ENCODE assay signal across 2 cellular contexts in the genomic region with DNA sequence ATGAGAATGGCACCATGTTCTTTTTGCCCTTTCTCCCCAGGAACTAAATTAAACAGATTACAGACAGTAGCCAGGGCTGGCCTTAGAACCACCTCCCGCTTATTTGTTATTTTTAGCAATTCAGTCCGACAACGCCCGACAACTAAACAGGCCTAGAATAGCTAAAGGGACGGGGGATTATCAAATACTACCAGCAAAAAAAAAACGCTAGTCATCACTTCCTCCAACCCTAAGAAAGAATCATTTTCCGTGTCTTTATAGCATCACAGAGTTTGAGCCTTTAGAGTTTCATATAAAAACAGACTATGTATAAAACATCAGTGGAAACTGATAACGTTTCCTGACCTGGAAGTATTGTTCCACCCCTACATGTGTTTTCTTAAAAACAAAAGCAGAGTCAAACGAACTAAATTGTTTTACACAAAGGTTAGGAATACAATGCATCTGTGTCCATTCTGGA.
TF ChIP-seq lines count a peak whose summit lies in the region.

No MANE protein-coding gene starts in this region.

TF ChIP-seq in HepG2, 621 proteins besides CTCF, POLR2A, EP300 and RAD21:
- TF ChIP-seq FOXP1 (IDR thresholded peaks at IDR 0.05) (no peak), FOXP1 (CRISPR knock-in tag; IDR thresholded peaks at IDR 0.05) (no peak), TSC22D2 (CRISPR knock-in tag; IDR thresholded peaks at IDR 0.05; ENCODE audit: borderline replicate concordance) (no peak), PTBP1 (IDR thresholded peaks at IDR 0.05; ENCODE audit: low read depth, low read length, poor library complexity, severe bottlenecking) (no peak), ZNF136 (CRISPR knock-in tag; IDR thresholded peaks at IDR 0.05; ENCODE audit: low read depth) (no peak), TMF1 (CRISPR knock-in tag; IDR thresholded peaks at IDR 0.05; ENCODE audit: low read depth) (no peak), RFX5 (IDR thresholded peaks at IDR 0.05; ENCODE audit: low read depth, low read length) (no peak)
- TF ChIP-seq, protein P1, sequence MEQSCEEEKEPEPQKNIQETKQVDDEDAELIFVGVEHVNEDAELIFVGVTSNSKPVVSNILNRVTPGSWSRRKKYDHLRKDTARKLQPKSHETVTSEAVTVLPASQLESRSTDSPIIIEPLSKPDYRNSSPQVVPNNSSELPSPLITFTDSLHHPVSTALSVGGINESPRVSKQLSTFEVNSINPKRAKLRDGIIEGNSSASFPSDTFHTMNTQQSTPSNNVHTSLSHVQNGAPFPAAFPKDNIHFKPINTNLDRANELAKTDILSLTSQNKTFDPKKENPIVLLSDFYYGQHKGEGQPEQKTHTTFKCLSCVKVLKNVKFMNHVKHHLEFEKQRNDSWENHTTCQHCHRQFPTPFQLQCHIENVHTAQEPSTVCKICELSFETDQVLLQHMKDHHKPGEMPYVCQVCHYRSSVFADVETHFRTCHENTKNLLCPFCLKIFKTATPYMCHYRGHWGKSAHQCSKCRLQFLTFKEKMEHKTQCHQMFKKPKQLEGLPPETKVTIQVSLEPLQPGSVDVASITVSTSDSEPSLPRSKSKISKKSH (CRISPR knock-in tag; IDR thresholded peaks at IDR 0.05; ENCODE audit: borderline replicate concordance), result no peak
- TF ChIP-seq, protein P2, sequence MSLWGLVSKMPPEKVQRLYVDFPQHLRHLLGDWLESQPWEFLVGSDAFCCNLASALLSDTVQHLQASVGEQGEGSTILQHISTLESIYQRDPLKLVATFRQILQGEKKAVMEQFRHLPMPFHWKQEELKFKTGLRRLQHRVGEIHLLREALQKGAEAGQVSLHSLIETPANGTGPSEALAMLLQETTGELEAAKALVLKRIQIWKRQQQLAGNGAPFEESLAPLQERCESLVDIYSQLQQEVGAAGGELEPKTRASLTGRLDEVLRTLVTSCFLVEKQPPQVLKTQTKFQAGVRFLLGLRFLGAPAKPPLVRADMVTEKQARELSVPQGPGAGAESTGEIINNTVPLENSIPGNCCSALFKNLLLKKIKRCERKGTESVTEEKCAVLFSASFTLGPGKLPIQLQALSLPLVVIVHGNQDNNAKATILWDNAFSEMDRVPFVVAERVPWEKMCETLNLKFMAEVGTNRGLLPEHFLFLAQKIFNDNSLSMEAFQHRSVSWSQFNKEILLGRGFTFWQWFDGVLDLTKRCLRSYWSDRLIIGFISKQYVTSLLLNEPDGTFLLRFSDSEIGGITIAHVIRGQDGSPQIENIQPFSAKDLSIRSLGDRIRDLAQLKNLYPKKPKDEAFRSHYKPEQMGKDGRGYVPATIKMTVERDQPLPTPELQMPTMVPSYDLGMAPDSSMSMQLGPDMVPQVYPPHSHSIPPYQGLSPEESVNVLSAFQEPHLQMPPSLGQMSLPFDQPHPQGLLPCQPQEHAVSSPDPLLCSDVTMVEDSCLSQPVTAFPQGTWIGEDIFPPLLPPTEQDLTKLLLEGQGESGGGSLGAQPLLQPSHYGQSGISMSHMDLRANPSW (CRISPR knock-in tag; IDR thresholded peaks at IDR 0.05; ENCODE audit: borderline replicate concordance), result no peak
- TF ChIP-seq, protein P3, sequence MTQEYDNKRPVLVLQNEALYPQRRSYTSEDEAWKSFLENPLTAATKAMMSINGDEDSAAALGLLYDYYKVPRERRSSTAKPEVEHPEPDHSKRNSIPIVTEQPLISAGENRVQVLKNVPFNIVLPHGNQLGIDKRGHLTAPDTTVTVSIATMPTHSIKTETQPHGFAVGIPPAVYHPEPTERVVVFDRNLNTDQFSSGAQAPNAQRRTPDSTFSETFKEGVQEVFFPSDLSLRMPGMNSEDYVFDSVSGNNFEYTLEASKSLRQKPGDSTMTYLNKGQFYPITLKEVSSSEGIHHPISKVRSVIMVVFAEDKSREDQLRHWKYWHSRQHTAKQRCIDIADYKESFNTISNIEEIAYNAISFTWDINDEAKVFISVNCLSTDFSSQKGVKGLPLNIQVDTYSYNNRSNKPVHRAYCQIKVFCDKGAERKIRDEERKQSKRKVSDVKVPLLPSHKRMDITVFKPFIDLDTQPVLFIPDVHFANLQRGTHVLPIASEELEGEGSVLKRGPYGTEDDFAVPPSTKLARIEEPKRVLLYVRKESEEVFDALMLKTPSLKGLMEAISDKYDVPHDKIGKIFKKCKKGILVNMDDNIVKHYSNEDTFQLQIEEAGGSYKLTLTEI (CRISPR knock-in tag; conservative IDR thresholded peaks at IDR 0.05), result no peak

TF ChIP-seq in WTC11, 78 proteins besides CTCF, POLR2A, EP300 and RAD21:
- TF ChIP-seq NR3C1 (CRISPR knock-in tag; conservative IDR thresholded peaks at IDR 0.05; ENCODE audit: low read depth), result no peak
- TF ChIP-seq, protein P2 (CRISPR knock-in tag; conservative IDR thresholded peaks at IDR 0.05; ENCODE audit: low read depth), result no peak
- no peak for TF ChIP-seq NR2C2 (CRISPR knock-in tag; IDR thresholded peaks at IDR 0.05)
- TF ChIP-seq TEAD1 (CRISPR knock-in tag; IDR thresholded peaks at IDR 0.05), result no peak
- TF ChIP-seq, protein P4, sequence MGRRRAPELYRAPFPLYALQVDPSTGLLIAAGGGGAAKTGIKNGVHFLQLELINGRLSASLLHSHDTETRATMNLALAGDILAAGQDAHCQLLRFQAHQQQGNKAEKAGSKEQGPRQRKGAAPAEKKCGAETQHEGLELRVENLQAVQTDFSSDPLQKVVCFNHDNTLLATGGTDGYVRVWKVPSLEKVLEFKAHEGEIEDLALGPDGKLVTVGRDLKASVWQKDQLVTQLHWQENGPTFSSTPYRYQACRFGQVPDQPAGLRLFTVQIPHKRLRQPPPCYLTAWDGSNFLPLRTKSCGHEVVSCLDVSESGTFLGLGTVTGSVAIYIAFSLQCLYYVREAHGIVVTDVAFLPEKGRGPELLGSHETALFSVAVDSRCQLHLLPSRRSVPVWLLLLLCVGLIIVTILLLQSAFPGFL (CRISPR knock-in tag; IDR thresholded peaks at IDR 0.05; ENCODE audit: borderline replicate concordance), result no peak
- TF ChIP-seq SOX15 (CRISPR knock-in tag; IDR thresholded peaks at IDR 0.05), result no peak
- TF ChIP-seq MXD4 (CRISPR knock-in tag; IDR thresholded peaks at IDR 0.05; ENCODE audit: borderline replicate concordance), result no peak
- no peak for TF ChIP-seq PRRX2 (CRISPR knock-in tag; IDR thresholded peaks at IDR 0.05)
- TF ChIP-seq, protein P5, sequence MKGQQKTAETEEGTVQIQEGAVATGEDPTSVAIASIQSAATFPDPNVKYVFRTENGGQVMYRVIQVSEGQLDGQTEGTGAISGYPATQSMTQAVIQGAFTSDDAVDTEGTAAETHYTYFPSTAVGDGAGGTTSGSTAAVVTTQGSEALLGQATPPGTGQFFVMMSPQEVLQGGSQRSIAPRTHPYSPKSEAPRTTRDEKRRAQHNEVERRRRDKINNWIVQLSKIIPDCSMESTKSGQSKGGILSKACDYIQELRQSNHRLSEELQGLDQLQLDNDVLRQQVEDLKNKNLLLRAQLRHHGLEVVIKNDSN (CRISPR knock-in tag; IDR thresholded peaks at IDR 0.05), result no peak
- no peak for TF ChIP-seq SP1 (CRISPR knock-in tag; conservative IDR thresholded peaks at IDR 0.05)
